In genomic region chr1:45750298-45751038, GRCh38 we compare ENCODE assay signal across 1 cellular context.
TF ChIP-seq lines count a peak whose summit lies in the region.

TSS of gene IPP (minus strand) at chr1:45750653. CDS start at chr1:45746411, 4,242 bp downstream.

TF ChIP-seq in HepG2, 621 proteins besides CTCF, POLR2A, EP300 and RAD21 (continued from another document and continues in another):
- TF ChIP-seq ZNF512 (CRISPR knock-in tag; IDR thresholded peaks at IDR 0.05) = no peak
- TF ChIP-seq BORCS8-MEF2B (CRISPR knock-in tag; IDR thresholded peaks at IDR 0.05) = no peak
- no peak for TF ChIP-seq FLYWCH1 (CRISPR knock-in tag; IDR thresholded peaks at IDR 0.05)
- peak; percentile 73; the same call in 1 of the 2 replicates for TF ChIP-seq ZNF572 (CRISPR knock-in tag; IDR thresholded peaks at IDR 0.05)
- TF ChIP-seq NCOA1 (CRISPR knock-in tag; IDR thresholded peaks at IDR 0.05) = no peak
- 0 out of 2 replicates have a peak, but pooled peaks have one; percentile 12 for TF ChIP-seq MIER2 (CRISPR knock-in tag; IDR thresholded peaks at IDR 0.05)
- peak; percentile 81; the same call in 1 of the 2 replicates for TF ChIP-seq MED1 (CRISPR knock-in tag; IDR thresholded peaks at IDR 0.05)
- peak; percentile 91 for TF ChIP-seq REPIN1 (CRISPR knock-in tag; IDR thresholded peaks at IDR 0.05; ENCODE audit: borderline replicate concordance, low read depth)
- TF ChIP-seq SSRP1 (CRISPR knock-in tag; IDR thresholded peaks at IDR 0.05) = no peak
- no peak for TF ChIP-seq ZNF160 (CRISPR knock-in tag; IDR thresholded peaks at IDR 0.05)
- 0 out of 2 replicates have a peak, but pooled peaks have one; percentile 64 for TF ChIP-seq STAT5B (CRISPR knock-in tag; IDR thresholded peaks at IDR 0.05)
- peak; percentile 82 for TF ChIP-seq CHD2 (IDR thresholded peaks at IDR 0.05; ENCODE audit: low read depth, low read length)
- peak; percentile 41; the same call in 1 of the 2 replicates for TF ChIP-seq TARDBP (CRISPR knock-in tag; IDR thresholded peaks at IDR 0.05)
- TF ChIP-seq SRY (CRISPR knock-in tag; IDR thresholded peaks at IDR 0.05) = peak; percentile 50
- TF ChIP-seq SP4 (CRISPR knock-in tag; IDR thresholded peaks at IDR 0.05) = peak; percentile 52; the same call in 1 of the 2 replicates
- peak; percentile 55; the same call in 1 of the 2 replicates for TF ChIP-seq AHR (CRISPR knock-in tag; IDR thresholded peaks at IDR 0.05)
- no peak for TF ChIP-seq ZBTB43 (CRISPR knock-in tag; conservative IDR thresholded peaks at IDR 0.05)
- 0 out of 2 replicates have a peak, but pooled peaks have one; percentile 42 for TF ChIP-seq SMAD1 (CRISPR knock-in tag; IDR thresholded peaks at IDR 0.05; ENCODE audit: borderline replicate concordance, low read depth)
- no peak for TF ChIP-seq SP1 (IDR thresholded peaks at IDR 0.05)
- peak; percentile 35; the same call in 1 of the 2 replicates for TF ChIP-seq SP1 (CRISPR knock-in tag; IDR thresholded peaks at IDR 0.05)
- TF ChIP-seq SAFB2 (CRISPR knock-in tag; IDR thresholded peaks at IDR 0.05; ENCODE audit: borderline replicate concordance, low read depth) = no peak
- TF ChIP-seq ZFP36L2 (CRISPR knock-in tag; IDR thresholded peaks at IDR 0.05) = no peak; the same call in 1 of the 2 replicates
- TF ChIP-seq ZNF660 (CRISPR knock-in tag; IDR thresholded peaks at IDR 0.05; ENCODE audit: borderline replicate concordance, low read depth) = no peak
- TF ChIP-seq ZNF773 (CRISPR knock-in tag; IDR thresholded peaks at IDR 0.05; ENCODE audit: borderline replicate concordance) = no peak; the same call in 1 of the 2 replicates
- no peak; the same call in 1 of the 2 replicates for TF ChIP-seq SMC3 (IDR thresholded peaks at IDR 0.05; ENCODE audit: low read length)
- TF ChIP-seq TRIM24 (CRISPR knock-in tag; IDR thresholded peaks at IDR 0.05) = no peak
- TF ChIP-seq ZNF362 (CRISPR knock-in tag; IDR thresholded peaks at IDR 0.05; ENCODE audit: borderline replicate concordance) = peak; percentile 66
- no peak for TF ChIP-seq KAT2B (IDR thresholded peaks at IDR 0.05; ENCODE audit: borderline replicate concordance, low read depth, low read length)
- no peak for TF ChIP-seq HMGA1 (CRISPR knock-in tag; conservative IDR thresholded peaks at IDR 0.05)
- TF ChIP-seq NFE2L2 (IDR thresholded peaks at IDR 0.05; ENCODE audit: low read length) = no peak
- peak; percentile 82 for TF ChIP-seq ZNF724P (CRISPR knock-in tag; IDR thresholded peaks at IDR 0.05; ENCODE audit: borderline replicate concordance)
- TF ChIP-seq POGZ (CRISPR knock-in tag; IDR thresholded peaks at IDR 0.05) = peak; percentile 91
- TF ChIP-seq NKX3-1 (CRISPR knock-in tag; IDR thresholded peaks at IDR 0.05) = peak; percentile 84; the same call in 1 of the 2 replicates
- TF ChIP-seq ZNF616 (CRISPR knock-in tag; IDR thresholded peaks at IDR 0.05; ENCODE audit: low read depth) = no peak
- peak; percentile 62; the same call in 1 of the 2 replicates for TF ChIP-seq PPARG (CRISPR knock-in tag; conservative IDR thresholded peaks at IDR 0.05)
- TF ChIP-seq NFYB (CRISPR knock-in tag; IDR thresholded peaks at IDR 0.05) = no peak; the same call in 1 of the 2 replicates
- peak; percentile 28; the same call in 1 of the 2 replicates for TF ChIP-seq THAP7 (CRISPR knock-in tag; IDR thresholded peaks at IDR 0.05)
- peak; percentile 50; the same call in 1 of the 2 replicates for TF ChIP-seq ZFP36L1 (CRISPR knock-in tag; IDR thresholded peaks at IDR 0.05)
- peak; percentile 28; the same call in 1 of the 3 replicates for TF ChIP-seq MXI1 (IDR thresholded peaks at IDR 0.05; ENCODE audit: borderline replicate concordance, low read depth, low read length)
- no peak for TF ChIP-seq ZNF75D (CRISPR knock-in tag; IDR thresholded peaks at IDR 0.05; ENCODE audit: borderline replicate concordance)
- TF ChIP-seq NR3C1 (CRISPR knock-in tag; IDR thresholded peaks at IDR 0.05) = no peak
- peak; percentile 83 for TF ChIP-seq ELF3 (CRISPR knock-in tag; IDR thresholded peaks at IDR 0.05)
- peak; percentile 89 for TF ChIP-seq PHF8 (CRISPR knock-in tag; IDR thresholded peaks at IDR 0.05)
- no peak for TF ChIP-seq MTA3 (CRISPR knock-in tag; IDR thresholded peaks at IDR 0.05)
- peak; percentile 59; the same call in 1 of the 2 replicates for TF ChIP-seq ZMYM2 (CRISPR knock-in tag; IDR thresholded peaks at IDR 0.05)
- TF ChIP-seq FOXK2 (IDR thresholded peaks at IDR 0.05) = no peak
- TF ChIP-seq DRAP1 (CRISPR knock-in tag; IDR thresholded peaks at IDR 0.05) = peak; percentile 70; the same call in 1 of the 2 replicates
- no peak for TF ChIP-seq ZFP36 (IDR thresholded peaks at IDR 0.05; ENCODE audit: borderline replicate concordance, low read depth, low read length, partially characterized antibody)
- no peak for TF ChIP-seq ZBTB10 (CRISPR knock-in tag; IDR thresholded peaks at IDR 0.05; ENCODE audit: borderline replicate concordance)
- TF ChIP-seq NONO (IDR thresholded peaks at IDR 0.05) = no peak
- TF ChIP-seq NONO (CRISPR knock-in tag; conservative IDR thresholded peaks at IDR 0.05) = peak; percentile 93
- no peak for TF ChIP-seq RNF219 (CRISPR knock-in tag; IDR thresholded peaks at IDR 0.05)
- TF ChIP-seq ZNF33A (CRISPR knock-in tag; IDR thresholded peaks at IDR 0.05; ENCODE audit: borderline replicate concordance) = no peak
- TF ChIP-seq ZNF83 (CRISPR knock-in tag; IDR thresholded peaks at IDR 0.05; ENCODE audit: borderline replicate concordance) = 0 out of 2 replicates have a peak, but pooled peaks have one; percentile 20
- peak; percentile 16; the same call in 1 of the 2 replicates for TF ChIP-seq HBP1 (CRISPR knock-in tag; IDR thresholded peaks at IDR 0.05; ENCODE audit: low read depth)
- no peak for TF ChIP-seq CEBPZ (IDR thresholded peaks at IDR 0.05; ENCODE audit: low read length)
